Comparison of ENCODE assay signal across 10 cellular contexts in the genomic region with DNA sequence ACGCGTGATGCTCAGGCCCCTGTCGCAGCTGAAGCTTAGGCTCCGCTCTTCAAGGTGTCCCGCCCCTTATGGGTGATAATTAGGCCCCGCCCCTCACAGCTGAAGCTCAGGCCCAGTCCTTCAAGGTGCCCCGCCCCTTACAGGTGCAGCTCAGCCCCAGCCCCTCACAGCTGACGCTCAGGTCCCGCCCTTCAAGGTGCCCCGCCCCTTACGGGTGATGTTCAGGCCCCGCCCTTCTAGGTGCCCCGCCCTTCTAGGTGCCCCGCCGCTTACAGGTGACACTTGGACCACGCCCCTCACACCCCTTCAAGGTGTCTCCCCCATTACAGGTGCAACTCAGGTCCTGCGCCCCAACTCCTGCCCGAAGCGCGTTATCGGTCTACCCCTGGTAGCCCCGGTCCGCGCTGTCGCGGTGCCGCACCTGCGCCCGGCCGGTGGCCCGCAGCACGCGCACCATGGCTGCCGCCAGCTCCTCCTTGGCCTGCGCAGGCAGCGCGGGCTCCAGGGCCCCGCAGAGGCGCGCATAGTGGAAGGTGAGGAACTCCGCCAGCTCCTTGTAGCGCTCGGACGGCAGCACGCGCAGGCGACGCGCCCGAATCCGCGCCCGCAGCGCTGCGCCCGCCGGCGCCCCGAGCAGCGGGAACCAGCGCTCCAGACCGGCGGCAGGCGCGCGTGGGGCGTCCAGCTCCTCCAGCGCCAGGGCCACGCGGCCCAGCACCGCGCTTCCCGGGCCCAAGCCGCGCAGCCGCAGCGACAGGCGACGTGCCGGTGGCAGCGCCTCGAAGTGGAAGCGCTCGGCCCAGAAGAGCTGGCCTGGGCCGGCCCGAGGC. TPM values are rescaled to one million over a fixed set of nuclear protein-coding genes. Genes with fewer than 3 reads are reported as not detected.
DNase-seq lines count a peak whose midpoint lies in the region; ATAC-seq and TF ChIP-seq lines count a peak whose summit lies in the region.
"Had no signal": no experiment of that assay in that cellular context is flagged by ENCODE, and none has a peak within 500 bp of the region (broad histone marks: within the 10 kb centered on the region; RNA-seq: fewer than 3 reads in every experiment).

No MANE protein-coding gene starts in this region.

- 11 to 14% methylated on average over 20 to 86 of the region's 86 CpGs for WGBS in endodermal cell (ENCODE audit: insufficient coverage in 1 of 2, insufficient read length in 1 of 2), 2 experiments

- H3K79me2 ChIP-seq in parathyroid adenoma, result no peaks in the 10 kb centered on the region

- no peaks in the 10 kb centered on the region for H3K9me3 Mint-ChIP-seq in endodermal cell
- no peaks in the 10 kb centered on the region for H3K9me3 Mint-ChIP-seq in activated CD8-positive, alpha-beta memory T cell treated with anti-CD3 and anti-CD28 coated beads, Interleukin-2, amount 10 ng/mL, durations not matched to agents 7 days and 5 days (ENCODE audit: low read depth)

- H3K27ac Mint-ChIP-seq in endodermal cell, result no peak overlapping the region
- no peak overlapping the region for H3K27ac Mint-ChIP-seq in activated CD8-positive, alpha-beta memory T cell treated with anti-CD3 and anti-CD28 coated beads, Interleukin-2, amount 10 ng/mL, durations not matched to agents 7 days and 5 days

- no peak for ATAC-seq in activated CD8-positive, alpha-beta memory T cell treated with anti-CD3 and anti-CD28 coated beads, Interleukin-2, amount 10 ng/mL, durations not matched to agents 7 days and 5 days
- no peak for ATAC-seq in HG02852 (IDR thresholded peaks at IDR 0.05; ENCODE audit: unreplicated experiment)
- ATAC-seq in HG02759 (IDR thresholded peaks at IDR 0.05; ENCODE audit: unreplicated experiment), result no peak

- no peaks in the 10 kb centered on the region for H3K36me3 Mint-ChIP-seq in endodermal cell (ENCODE audit: low read depth)
- peaks cover 72% of the 10 kb centered on the region for H3K36me3 Mint-ChIP-seq in activated CD8-positive, alpha-beta memory T cell treated with anti-CD3 and anti-CD28 coated beads, Interleukin-2, amount 10 ng/mL, durations not matched to agents 7 days and 5 days

- peak overlapping the region; percentile 43 for H3K4me2 ChIP-seq in parathyroid adenoma (ENCODE audit: low read length)

- no peak overlapping the region for H3K4me3 Mint-ChIP-seq in endodermal cell
- no peak overlapping the region for H3K4me3 Mint-ChIP-seq in activated CD8-positive, alpha-beta memory T cell treated with anti-CD3 and anti-CD28 coated beads, Interleukin-2, amount 10 ng/mL, durations not matched to agents 7 days and 5 days

- no peak for TF ChIP-seq CTCF in endodermal cell (conservative IDR thresholded peaks at IDR 0.05)
- no peak for TF ChIP-seq CTCF in parathyroid adenoma (IDR thresholded peaks at IDR 0.05)

- H2AFZ ChIP-seq in parathyroid adenoma, result peak overlapping the region; percentile 56

- peaks cover 81% of the 10 kb centered on the region for H3K27me3 ChIP-seq in endodermal cell (ENCODE audit: control insufficient read depth, insufficient read depth, low read length, poor library complexity, severe bottlenecking)
- H3K27me3 ChIP-seq in parathyroid adenoma (ENCODE audit: control insufficient read depth, insufficient read depth, low read length), result no peaks in the 10 kb centered on the region

- H3K9me3 ChIP-seq in endodermal cell (ENCODE audit: control insufficient read depth, low read length) (no peaks in the 10 kb centered on the region), parathyroid adenoma (ENCODE audit: control insufficient read depth, low read length) (no peaks in the 10 kb centered on the region)

- no peak overlapping the region for H3K4me3 ChIP-seq in endodermal cell (ENCODE audit: low read length)
- no peak overlapping the region for H3K4me3 ChIP-seq in parathyroid adenoma (ENCODE audit: low read depth, low read length)

- H3K36me3 ChIP-seq in endodermal cell (ENCODE audit: control insufficient read depth, insufficient read depth, low read length), result no peaks in the 10 kb centered on the region
- no peaks in the 10 kb centered on the region for H3K36me3 ChIP-seq in parathyroid adenoma (ENCODE audit: control insufficient read depth, insufficient read depth, low read length)

- H3K4me1 Mint-ChIP-seq in endodermal cell, result no peaks in the 10 kb centered on the region
- peaks cover 15% of the 10 kb centered on the region for H3K4me1 Mint-ChIP-seq in activated CD8-positive, alpha-beta memory T cell treated with anti-CD3 and anti-CD28 coated beads, Interleukin-2, amount 10 ng/mL, durations not matched to agents 7 days and 5 days

- H3K9ac ChIP-seq in endodermal cell (ENCODE audit: extremely low read depth, low read length, poor library complexity, severe bottlenecking) (no peak overlapping the region), parathyroid adenoma (no peak overlapping the region)

- CTCF ChIA-PET in activated CD8-positive, alpha-beta memory T cell treated with anti-CD3 and anti-CD28 coated beads, Interleukin-2, amount 10 ng/mL, durations not matched to agents 7 days and 5 days (lab: Charles Lee), result interaction anchor here (1.1 kb wide), 2 partner anchors 94 to 99 kb away, joined by 3 to 4 read pairs; no protein-coding TSS in a partner anchor

- peak; percentile 35 for DNase-seq in GM03348 (ENCODE audit: low spot score)
- DNase-seq in NCI-H2029 (lab: John Stamatoyannopoulos, UW), result peak; percentile 93
- DNase-seq in endodermal cell, result peak; percentile 98
- no peak for DNase-seq in activated CD8-positive, alpha-beta memory T cell treated with anti-CD3 and anti-CD28 coated beads, Interleukin-2, amount 10 ng/mL, durations not matched to agents 7 days and 5 days
- no peak for DNase-seq in RPMI8226

- H3K27ac ChIP-seq in endodermal cell (ENCODE audit: low read depth, low read length) (no peak overlapping the region), parathyroid adenoma (no peak overlapping the region)

- peaks cover 93% of the 10 kb centered on the region for H3K27me3 Mint-ChIP-seq in endodermal cell (ENCODE audit: insufficient read depth)
- no peaks in the 10 kb centered on the region for H3K27me3 Mint-ChIP-seq in activated CD8-positive, alpha-beta memory T cell treated with anti-CD3 and anti-CD28 coated beads, Interleukin-2, amount 10 ng/mL, durations not matched to agents 7 days and 5 days

- H3K4me1 ChIP-seq in endodermal cell (ENCODE audit: control insufficient read depth, insufficient read depth, low read length), result no peaks in the 10 kb centered on the region
- peaks cover 4% of the 10 kb centered on the region for H3K4me1 ChIP-seq in parathyroid adenoma

RNA-seq across cellular contexts. Expression of gene RASAL3, which starts 7.3 kb away (rescaled TPM):
- total RNA-seq in endodermal cell, result not detected
- polyA plus RNA-seq in endodermal cell (2013, experiment 1 of 2), result not detected
- polyA plus RNA-seq in endodermal cell (2013, experiment 2 of 2), result not detected
- total RNA-seq in activated CD8-positive, alpha-beta memory T cell treated with anti-CD3 and anti-CD28 coated beads, Interleukin-2, amount 10 ng/mL, durations not matched to agents 7 days and 5 days, result 100 to 1,000 TPM; 166 to 172 TPM
- total RNA-seq: myocyte, NCI-H460 had no signal

RNA-seq across cellular contexts. Expression of gene WIZ, which starts 7.3 kb away (rescaled TPM):
- 10 to 100 TPM; 38.0 to 38.6 TPM for total RNA-seq in endodermal cell
- 51.9 TPM for polyA plus RNA-seq in endodermal cell (2013, experiment 1 of 2)
- polyA plus RNA-seq in endodermal cell (2013, experiment 2 of 2), result 44.8 TPM
- total RNA-seq in activated CD8-positive, alpha-beta memory T cell treated with anti-CD3 and anti-CD28 coated beads, Interleukin-2, amount 10 ng/mL, durations not matched to agents 7 days and 5 days, result 10 to 100 TPM; 29.9 to 30.8 TPM

RNA-seq across cellular contexts. Expression of gene PGLYRP2, which starts 22.2 kb away (rescaled TPM):
- total RNA-seq in endodermal cell, result not detected
- not detected for polyA plus RNA-seq in endodermal cell (2013, experiment 1 of 2)
- not detected for polyA plus RNA-seq in endodermal cell (2013, experiment 2 of 2)
- under 1 TPM; 0.09 to 0.12 TPM for total RNA-seq in activated CD8-positive, alpha-beta memory T cell treated with anti-CD3 and anti-CD28 coated beads, Interleukin-2, amount 10 ng/mL, durations not matched to agents 7 days and 5 days
- total RNA-seq: myocyte, NCI-H460 had no signal

RNA-seq across cellular contexts. Expression of gene AKAP8L, which starts 38.3 kb away (rescaled TPM):
- 100 to 1,000 TPM; 190 to 237 TPM for total RNA-seq in endodermal cell
- polyA plus RNA-seq in endodermal cell (2013, experiment 1 of 2), result 160 TPM
- 124 TPM for polyA plus RNA-seq in endodermal cell (2013, experiment 2 of 2)
- total RNA-seq in activated CD8-positive, alpha-beta memory T cell treated with anti-CD3 and anti-CD28 coated beads, Interleukin-2, amount 10 ng/mL, durations not matched to agents 7 days and 5 days, result 100 to 1,000 TPM; 105 to 116 TPM

RNA-seq across cellular contexts. Expression of gene CYP4F22, which starts 51.2 kb away (rescaled TPM):
- not detected for total RNA-seq in endodermal cell
- polyA plus RNA-seq in endodermal cell (2013, experiment 1 of 2), result not detected
- not detected for polyA plus RNA-seq in endodermal cell (2013, experiment 2 of 2)
- 1 to 10 TPM; 1.2 to 1.9 TPM for total RNA-seq in activated CD8-positive, alpha-beta memory T cell treated with anti-CD3 and anti-CD28 coated beads, Interleukin-2, amount 10 ng/mL, durations not matched to agents 7 days and 5 days
- total RNA-seq: myocyte, NCI-H460 had no signal

Comparison
In these comparisons a context has a peak if more than half of its experiments do, and no peak if none do; other contexts are left out.
1. DNase-seq: peak in GM03348 (single experiment), NCI-H2029 (single experiment) and endodermal cell (single experiment); none in activated CD8-positive, alpha-beta memory T cell treated with anti-CD3 and anti-CD28 coated beads, Interleukin-2, amount 10 ng/mL, durations not matched to agents 7 days and 5 days (single experiment) and RPMI8226 (single experiment).
2. RNA of gene RASAL3, which starts 7.3 kb away (total RNA-seq): 166 to 172 TPM in activated CD8-positive, alpha-beta memory T cell treated with anti-CD3 and anti-CD28 coated beads, Interleukin-2, amount 10 ng/mL, durations not matched to agents 7 days and 5 days; not detected in endodermal cell; every median in the first group is over 100 times any median in the second.